18 cellular contexts compared by ENCODE assay signal in the genomic region with DNA sequence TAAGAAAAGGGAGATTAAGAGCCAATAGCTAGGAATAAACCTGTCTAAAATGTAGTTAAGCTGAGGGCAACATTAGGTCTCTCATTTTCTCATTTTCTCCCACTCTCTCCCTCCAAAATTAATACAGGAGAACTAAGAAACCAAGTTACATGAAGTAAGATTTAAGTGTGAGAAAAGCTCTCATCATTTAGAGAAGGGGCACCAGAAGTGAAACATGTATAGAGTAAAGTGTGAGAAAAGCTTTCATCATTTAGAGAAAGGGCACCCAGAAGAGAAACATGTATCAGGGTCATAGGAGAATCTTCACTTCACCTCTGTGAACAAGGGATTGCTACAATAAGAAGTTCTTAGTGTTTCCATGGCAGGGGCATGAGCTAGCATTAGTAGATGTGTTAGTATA.
DNase-seq lines count a peak whose midpoint lies in the region; ATAC-seq and TF ChIP-seq lines count a peak whose summit lies in the region.
"Had no signal": no experiment of that assay in that cellular context is flagged by ENCODE, and none has a peak within 500 bp of the region (broad histone marks: within the 10 kb centered on the region; RNA-seq: fewer than 3 reads in every experiment).

No MANE protein-coding gene starts in this region.

- in situ Hi-C loops in GM13977 (cut with MboI; ENCODE audit: low pct_unique_long_range_greater_than_20kb, low sequenced_read_pairs, unreplicated experiment), result no loop called here
- in situ Hi-C loops in G401 (cut with HindIII; ENCODE audit: low sequenced_read_pairs), result no loop called here

- peak; percentile 58 for ATAC-seq in GM19351 (IDR thresholded peaks at IDR 0.05; ENCODE audit: unreplicated experiment)
- ATAC-seq in HG02571 (IDR thresholded peaks at IDR 0.05; ENCODE audit: unreplicated experiment), result peak; percentile 39
- peak; percentile 52 for ATAC-seq in HG03439 (IDR thresholded peaks at IDR 0.05; ENCODE audit: unreplicated experiment)
- ATAC-seq in HG03457 (IDR thresholded peaks at IDR 0.05; ENCODE audit: unreplicated experiment), result no peak
- ATAC-seq: stimulated activated naive CD8-positive, alpha-beta T cell treated with anti-CD3 and anti-CD28 coated beads, Interleukin-15, Interleukin-2, amounts not matched to agents 100 U/mL and 50 U/mL, for 24 hours; upper lobe of right lung had no signal

- TF ChIP-seq CTCF in GM13977 (IDR thresholded peaks at IDR 0.05; ENCODE audit: extremely low read depth, insufficient read depth, missing control alignments), result no peak

- DNase-seq in GM13977 (ENCODE audit: low spot score) (peak; percentile 18), NCI-H748 treated with DMSO at 0.1 percent for 48 hours (lab: John Stamatoyannopoulos, UW) (no peak), T-helper 9 cell (no peak), G401 (ENCODE audit: low spot score) (no peak)
- DNase-seq: activated CD4-positive, CD25-positive, alpha-beta regulatory T cell treated with anti-CD3 and anti-CD28 coated beads, Interleukin-2, amount 50 U/mL, for 72 hours; activated gamma-delta T cell; colonic mucosa; EL; GOT3; naive B cell; SHP77; stimulated activated naive CD8-positive, alpha-beta T cell treated with anti-CD3 and anti-CD28 coated beads, Interleukin-15, Interleukin-2, amounts not matched to agents 100 U/mL and 50 U/mL, for 24 hours; T-helper 2 cell; upper lobe of right lung had no signal
